In genomic region chr18:21071071-21071470, GRCh38 we compare ENCODE assay signal across 9 cellular contexts.
"Had no signal": no experiment of that assay in that cellular context is flagged by ENCODE, and none has a peak within 500 bp of the region (broad histone marks: within the 10 kb centered on the region; RNA-seq: fewer than 3 reads in every experiment).

No MANE protein-coding gene starts in this region.

- DNase-seq: GM23248, GOT3, H9, HCEC 1CT, HFFc6, KG1 had no signal

- FAIRE-seq: H54, HTR-8/SVneo had no signal

- H3K4me3 Mint-ChIP-seq: H9, HFFc6 had no signal

- H3K27me3 Mint-ChIP-seq: IgD-negative memory B cell had no signal

- H3K27ac Mint-ChIP-seq: H9, HFFc6, IgD-negative memory B cell had no signal

- H2AFZ ChIP-seq: GM23248 had no signal

- H3K9ac ChIP-seq: GM23248 had no signal

- H3K9me3 Mint-ChIP-seq: H9, HFFc6, IgD-negative memory B cell had no signal

- H3K4me3 ChIP-seq: GM23248 had no signal

- H3K27ac ChIP-seq: GM23248 had no signal
